ENCODE assay signal across 9 cellular contexts in genomic region chr12:50132505-50133135, GRCh38. TPM values are rescaled to one million over a fixed set of nuclear protein-coding genes. Genes with fewer than 3 reads are reported as not detected.
DNase-seq lines count a peak whose midpoint lies in the region; ATAC-seq, FAIRE-seq and TF ChIP-seq lines count a peak whose summit lies in the region.
"Had no signal": no experiment of that assay in that cellular context is flagged by ENCODE, and none has a peak within 500 bp of the region (broad histone marks: within the 10 kb centered on the region; RNA-seq: fewer than 3 reads in every experiment).

No MANE protein-coding gene starts in this region.

- H3K4me3 Mint-ChIP-seq in activated naive CD4-positive, alpha-beta T cell treated with anti-CD3 and anti-CD28 coated beads for 36 hours = no peak overlapping the region
- H3K4me3 Mint-ChIP-seq: activated T-cell treated with anti-CD3 and anti-CD28 coated beads, Interleukin-2, amount 50 U/mL, for 4 hours had no signal

- peak overlapping the region; percentile 81 for H3K27ac Mint-ChIP-seq in activated naive CD4-positive, alpha-beta T cell treated with anti-CD3 and anti-CD28 coated beads for 36 hours

- FAIRE-seq in pancreas (lab: Jason Lieb, UNC) = no peak

- H3K27me3 Mint-ChIP-seq in activated naive CD4-positive, alpha-beta T cell treated with anti-CD3 and anti-CD28 coated beads for 36 hours (ENCODE audit: low read depth) = no peaks in the 10 kb centered on the region

- CTCF ChIA-PET in activated naive CD4-positive, alpha-beta T cell treated with anti-CD3 and anti-CD28 coated beads for 36 hours (lab: Charles Lee) = interaction anchor here (0.5 to 8.5 kb wide), 32 partner anchors 8 to 1203 kb away, joined by 3 to 59 read pairs (median 4); partner anchors contain the start of genes CERS5, COX14, GPD1 and SMARCD1

- no peaks in the 10 kb centered on the region for H4K20me1 ChIP-seq in OCI-LY1 (ENCODE audit: insufficient read depth, low read length)

- peaks cover 75% of the 10 kb centered on the region for H3K36me3 ChIP-seq in OCI-LY1 (ENCODE audit: insufficient read depth, low read length)
- peaks cover 0 to 15% (median 10%) of the 10 kb centered on the region in 3 donors for H3K36me3 ChIP-seq in pancreas

- H3K4me1 Mint-ChIP-seq in activated naive CD4-positive, alpha-beta T cell treated with anti-CD3 and anti-CD28 coated beads for 36 hours (ENCODE audit: low read depth) = peaks cover 8% of the 10 kb centered on the region

- H3K4me2 ChIP-seq in OCI-LY1 (ENCODE audit: low read length) = no peak overlapping the region

- intact Hi-C loops in activated naive CD4-positive, alpha-beta T cell treated with anti-CD3 and anti-CD28 coated beads for 36 hours (cut with micrococcal nuclease) = loop anchor here (1.0 to 5.0 kb wide), 5 partner anchors 20 to 182 kb away; partner anchors contain the start of genes COX14 and SMARCD1
- intact Hi-C loops in pancreas (cut with DNase I) = no loop called here

- ATAC-seq in pancreas (peak in 3 of 4 donors; percentile 53 to 74 (median 68)), HG03139 (IDR thresholded peaks at IDR 0.05; ENCODE audit: unreplicated experiment) (no peak)

- no peaks in the 10 kb centered on the region for H3K9me3 Mint-ChIP-seq in activated naive CD4-positive, alpha-beta T cell treated with anti-CD3 and anti-CD28 coated beads for 36 hours
- H3K9me3 Mint-ChIP-seq: activated T-cell treated with anti-CD3 and anti-CD28 coated beads, Interleukin-2, amount 50 U/mL, for 4 hours had no signal

- H3K4me1 ChIP-seq in OCI-LY1 (ENCODE audit: insufficient read depth, low read length, severe bottlenecking) = no peaks in the 10 kb centered on the region
- H3K4me1 ChIP-seq in pancreas = no peaks in the 10 kb centered on the region

- H3K9me3 ChIP-seq in OCI-LY1 (ENCODE audit: low read length) = no peaks in the 10 kb centered on the region
- no peaks in the 10 kb centered on the region for H3K9me3 ChIP-seq in pancreas

- H3K27me3 ChIP-seq in OCI-LY1 (ENCODE audit: insufficient read depth, low read length) = no peaks in the 10 kb centered on the region
- H3K27me3 ChIP-seq in pancreas = no peaks in the 10 kb centered on the region

- H3K4me3 ChIP-seq in OCI-LY1 (ENCODE audit: low read depth, low read length, poor library complexity, severe bottlenecking) = no peak overlapping the region
- H3K4me3 ChIP-seq in pancreas = no peak overlapping the region

- H3K9me2 ChIP-seq in OCI-LY1 (ENCODE audit: low read depth, low read length) = no peaks in the 10 kb centered on the region

- no peaks in the 10 kb centered on the region for H3K79me2 ChIP-seq in OCI-LY1 (ENCODE audit: insufficient read depth, low read length)

- peak; percentile 78 for TF ChIP-seq CTCF in OCI-LY1 (IDR thresholded peaks at IDR 0.05; ENCODE audit: low read length)
- peak in 3 of 4 donors; percentile 16 to 63 (median 48) for TF ChIP-seq CTCF in pancreas (IDR thresholded peaks at IDR 0.05)

- no peak overlapping the region for H3K9ac ChIP-seq in OCI-LY1 (ENCODE audit: low read length)

- H3K27ac ChIP-seq in OCI-LY1 (ENCODE audit: low read depth, low read length, poor library complexity, severe bottlenecking) = no peak overlapping the region
- no peak overlapping the region for H3K27ac ChIP-seq in pancreas

- no peak overlapping the region for H2AFZ ChIP-seq in OCI-LY1 (ENCODE audit: low read length)

- H3F3A ChIP-seq in OCI-LY1 (ENCODE audit: insufficient read depth, low read length) = no peaks in the 10 kb centered on the region

- no peak for DNase-seq in activated naive CD4-positive, alpha-beta T cell treated with anti-CD3 and anti-CD28 coated beads for 36 hours
- DNase-seq in activated naive CD4-positive, alpha-beta T cell treated with Interleukin-2 at 50 U/mL for 16 hours = no peak
- peak; percentile 80 for DNase-seq in dermis blood vessel endothelial cell
- no peak for DNase-seq in pancreas
- DNase-seq in NCI-H774 (lab: John Stamatoyannopoulos, UW) = no peak
- no peak for DNase-seq in mesenteric fat pad (ENCODE audit: low spot score)
- DNase-seq: activated T-cell treated with anti-CD3 and anti-CD28 coated beads, Interleukin-2, amount 50 U/mL, for 4 hours had no signal

- H3K36me3 Mint-ChIP-seq in activated naive CD4-positive, alpha-beta T cell treated with anti-CD3 and anti-CD28 coated beads for 36 hours (ENCODE audit: low read depth) = peaks cover 26% of the 10 kb centered on the region

- WGBS in pancreas, 2 donors = 56 to 80% methylated on average over 2 of the region's 2 CpGs

RNA-seq across cellular contexts. Expression of gene COX14, which starts 20.6 kb away (rescaled TPM):
- 10 to 100 TPM; 47.5 to 48.3 TPM for total RNA-seq in activated naive CD4-positive, alpha-beta T cell treated with anti-CD3 and anti-CD28 coated beads for 36 hours
- total RNA-seq in dermis blood vessel endothelial cell = 23.4 and 45.1 TPM in 2 replicates
- total RNA-seq in pancreas = 10 to 100 TPM; 16.8 to 29.3 (median 20.9) TPM
- 10 to 100 TPM; 36.5 to 62.0 TPM for polyA plus RNA-seq in pancreas
- 92.0 TPM for total RNA-seq in mesenteric fat pad

RNA-seq across cellular contexts. Expression of gene GPD1, which starts 28.8 kb away (rescaled TPM):
- under 1 TPM; 0.36 to 0.47 TPM for total RNA-seq in activated naive CD4-positive, alpha-beta T cell treated with anti-CD3 and anti-CD28 coated beads for 36 hours
- total RNA-seq in dermis blood vessel endothelial cell (not detected in 2 replicates), pancreas (10 to 100 TPM in 1 of 6 donors, 1 to 10 TPM in 1, under 1 TPM in 4; 0.75 to 14.2 (median 0.90) TPM), mesenteric fat pad (1,023 TPM)
- polyA plus RNA-seq in pancreas = 10 to 100 TPM in 1 of 2 donors, 1 to 10 TPM in 1; 8.4 to 11.3 TPM

RNA-seq across cellular contexts. Expression of gene CERS5, which starts 34.5 kb away (rescaled TPM):
- total RNA-seq in activated naive CD4-positive, alpha-beta T cell treated with anti-CD3 and anti-CD28 coated beads for 36 hours = 10 to 100 TPM; 32.6 to 33.6 TPM
- 24.5 and 46.0 TPM in 2 replicates for total RNA-seq in dermis blood vessel endothelial cell
- total RNA-seq in pancreas = 10 to 100 TPM; 12.9 to 22.8 (median 15.6) TPM
- polyA plus RNA-seq in pancreas = 10 to 100 TPM; 48.0 to 84.3 TPM
- total RNA-seq in mesenteric fat pad = 46.5 TPM

RNA-seq across cellular contexts. Expression of gene SMARCD1, which starts 47.5 kb away (rescaled TPM):
- 10 to 100 TPM; 57.7 to 60.2 TPM for total RNA-seq in activated naive CD4-positive, alpha-beta T cell treated with anti-CD3 and anti-CD28 coated beads for 36 hours
- total RNA-seq in dermis blood vessel endothelial cell = 70.1 and 163 TPM in 2 replicates
- 10 to 100 TPM; 13.7 to 22.8 (median 15.4) TPM for total RNA-seq in pancreas
- polyA plus RNA-seq in pancreas = 10 to 100 TPM; 12.5 to 22.6 TPM
- 63.1 TPM for total RNA-seq in mesenteric fat pad

Comparison
In these comparisons a context has a peak if more than half of its experiments do, and no peak if none do; other contexts are left out.
1. RNA of gene GPD1, which starts 28.8 kb away (total RNA-seq): 1,023 TPM in mesenteric fat pad (single experiment); 0.75 to 14.2 TPM in pancreas, 0.36 to 0.47 TPM in activated naive CD4-positive, alpha-beta T cell treated with anti-CD3 and anti-CD28 coated beads for 36 hours and not detected in dermis blood vessel endothelial cell; every median in the first group is over 10 times any median in the second.